In the genomic region with DNA sequence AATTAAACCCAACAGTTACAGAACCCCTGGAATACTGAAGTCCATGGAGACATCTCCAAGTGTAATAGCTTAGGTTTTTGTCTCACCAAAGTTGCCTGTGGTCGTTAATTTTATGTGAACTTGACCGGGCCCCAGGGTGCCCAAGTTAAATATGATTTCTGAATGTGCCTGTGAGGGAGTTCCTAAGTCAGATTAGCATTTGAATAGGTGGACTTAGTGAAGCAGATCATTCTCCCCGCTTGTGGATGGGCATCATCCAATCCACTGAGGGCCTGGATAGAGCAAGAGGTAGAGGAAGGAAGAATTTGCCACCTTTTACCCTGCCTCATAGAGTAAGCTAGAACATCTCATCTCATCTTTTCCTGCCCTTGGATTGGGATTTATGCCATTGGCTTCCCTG, we compare ENCODE assay signal across 8 cellular contexts.
"Had no signal": no experiment of that assay in that cellular context is flagged by ENCODE, and none has a peak within 500 bp of the region (broad histone marks: within the 10 kb centered on the region; RNA-seq: fewer than 3 reads in every experiment).

No MANE protein-coding gene starts in this region.

- DNase-seq: GDM1, GF-D8 had no signal

- H3K4me3 ChIP-seq: GM12878 had no signal

- FAIRE-seq: G401.6, GM12878, GM12891, GM12892, GM18507, GM19239 had no signal
